In the genomic region with DNA sequence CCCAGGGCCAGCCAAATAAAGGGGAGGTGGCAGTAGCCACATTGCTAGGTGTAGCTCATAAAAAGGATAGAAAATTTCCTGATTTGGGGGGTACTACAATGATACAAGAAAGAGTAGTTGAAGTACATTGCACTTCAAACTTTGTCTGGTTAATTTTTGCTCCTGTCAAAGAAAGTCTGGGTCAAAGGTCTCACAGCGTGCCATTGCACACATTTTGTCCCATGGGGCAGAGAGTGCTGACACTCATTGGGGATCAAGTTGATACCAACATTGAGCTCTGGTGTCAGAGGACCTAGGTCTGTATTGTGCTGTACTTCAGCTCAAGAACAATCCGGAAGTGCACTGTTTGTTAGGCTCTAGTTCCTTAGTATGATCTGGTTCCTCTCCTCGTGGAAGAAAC, we compare ENCODE assay signal across 12 cellular contexts.
"Had no signal": no experiment of that assay in that cellular context is flagged by ENCODE, and none has a peak within 500 bp of the region (broad histone marks: within the 10 kb centered on the region; RNA-seq: fewer than 3 reads in every experiment).

No MANE protein-coding gene starts in this region.

- H3K4me3 ChIP-seq: lung, mucosa of descending colon had no signal

- H3K4me1 Mint-ChIP-seq: activated CD4-positive, alpha-beta T cell treated with anti-CD3 and anti-CD28 coated beads, Interleukin-2, amount 10 ng/mL, durations not matched to agents 7 days and 5 days had no signal

- H3K36me3 Mint-ChIP-seq: naive thymus-derived CD8-positive, alpha-beta T cell; stimulated activated memory B cell treated with anti-CD40 and anti-IgM and Interleukin-4, amounts not matched to agents 10 μg/mL and 1 μg/mL and 100 μg/mL, for 72 hours had no signal

- H3K36me3 ChIP-seq: adrenal gland, right lobe of liver had no signal

- DNase-seq: activated B cell treated with CpG ODN at 0.5 μM for 24 hours; activated CD4-positive, alpha-beta T cell treated with anti-CD3 and anti-CD28 coated beads, Interleukin-2, amount 10 ng/mL, durations not matched to agents 7 days and 5 days; activated naive CD4-positive, alpha-beta T cell treated with anti-CD3 and anti-CD28 coated beads, Interleukin-2, amount 50 U/mL, for 16 hours; erythroblast had no signal

- H3K9me3 ChIP-seq: adrenal gland, mucosa of descending colon, right lobe of liver had no signal

- H3K9me3 Mint-ChIP-seq: activated B cell treated with CpG ODN at 0.5 μM for 24 hours; activated CD4-positive, alpha-beta T cell treated with anti-CD3 and anti-CD28 coated beads, Interleukin-2, amount 10 ng/mL, durations not matched to agents 7 days and 5 days; activated T-helper 2 cell treated with anti-CD3 and anti-CD28 coated beads, Interferon-gamma antibody, Interleukin-2, Interleukin-4, amounts not matched to agents 10 μg/mL and 5 μg/mL and 100 μg/mL, durations not matched to agents 14 hours and 24 hours and 36 hours; dendritic cell treated with granulocyte-macrophage colony-stimulating factor and Interleukin-4, amounts not matched to agents 40 ng/mL and 50 ng/mL, for 4 days had no signal

- H3K27me3 Mint-ChIP-seq: activated B cell treated with CpG ODN at 0.5 μM for 24 hours; activated CD4-positive, alpha-beta T cell treated with anti-CD3 and anti-CD28 coated beads, Interleukin-2, amount 10 ng/mL, durations not matched to agents 7 days and 5 days; dendritic cell treated with granulocyte-macrophage colony-stimulating factor and Interleukin-4, amounts not matched to agents 40 ng/mL and 50 ng/mL, for 4 days; stimulated activated memory B cell treated with anti-CD40 and anti-IgM and Interleukin-4, amounts not matched to agents 10 μg/mL and 1 μg/mL and 100 μg/mL, for 72 hours had no signal

- ATAC-seq: naive thymus-derived CD8-positive, alpha-beta T cell; stimulated activated memory B cell treated with anti-CD40 and anti-IgM and Interleukin-4, amounts not matched to agents 10 μg/mL and 1 μg/mL and 100 μg/mL, for 72 hours had no signal

- H3K27ac Mint-ChIP-seq: activated B cell treated with CpG ODN at 0.5 μM for 24 hours; activated CD4-positive, alpha-beta T cell treated with anti-CD3 and anti-CD28 coated beads, Interleukin-2, amount 10 ng/mL, durations not matched to agents 7 days and 5 days; activated T-helper 2 cell treated with anti-CD3 and anti-CD28 coated beads, Interferon-gamma antibody, Interleukin-2, Interleukin-4, amounts not matched to agents 10 μg/mL and 5 μg/mL and 100 μg/mL, durations not matched to agents 14 hours and 24 hours and 36 hours; dendritic cell treated with granulocyte-macrophage colony-stimulating factor and Interleukin-4, amounts not matched to agents 40 ng/mL and 50 ng/mL, for 4 days; naive thymus-derived CD8-positive, alpha-beta T cell; stimulated activated memory B cell treated with anti-CD40 and anti-IgM and Interleukin-4, amounts not matched to agents 10 μg/mL and 1 μg/mL and 100 μg/mL, for 72 hours had no signal

- H3K4me3 Mint-ChIP-seq: activated B cell treated with CpG ODN at 0.5 μM for 24 hours; activated CD4-positive, alpha-beta T cell treated with anti-CD3 and anti-CD28 coated beads, Interleukin-2, amount 10 ng/mL, durations not matched to agents 7 days and 5 days; dendritic cell treated with granulocyte-macrophage colony-stimulating factor and Interleukin-4, amounts not matched to agents 40 ng/mL and 50 ng/mL, for 4 days; stimulated activated memory B cell treated with anti-CD40 and anti-IgM and Interleukin-4, amounts not matched to agents 10 μg/mL and 1 μg/mL and 100 μg/mL, for 72 hours had no signal

- H3K27me3 ChIP-seq: right lobe of liver had no signal

- H3K4me1 ChIP-seq: adrenal gland had no signal

- H3K27ac ChIP-seq: adrenal gland, right lobe of liver had no signal
